8 cellular contexts compared by ENCODE assay signal in genomic region chr6:30007132-30007764, GRCh38. TPM values are rescaled to one million over a fixed set of nuclear protein-coding genes. Genes with fewer than 3 reads are reported as not detected.
DNase-seq lines count a peak whose midpoint lies in the region; ATAC-seq, FAIRE-seq and TF ChIP-seq lines count a peak whose summit lies in the region.

No MANE protein-coding gene starts in this region.

- no peaks in the 10 kb centered on the region for H3K27me3 ChIP-seq in adrenal gland

- no peak for FAIRE-seq in kidney (lab: Jason Lieb, UNC)

- TF ChIP-seq POLR2A in adrenal gland (IDR thresholded peaks at IDR 0.05) = no peak

- 9 to 61% (median 37%) methylated on average over 1 to 42 of the region's 42 CpGs for WGBS in adrenal gland, 4 donors

- H3K9ac ChIP-seq in kidney (ENCODE audit: low read length in 2 of 2) = peak overlapping the region in 1 of 2 donors; percentile 7

- TF ChIP-seq CTCF in adrenal gland (IDR thresholded peaks at IDR 0.05) (no peak), kidney (IDR thresholded peaks at IDR 0.05; ENCODE audit: borderline replicate concordance, extremely low read depth, insufficient read depth) (no peak)

- peak overlapping the region in 1 of 5 donors; percentile 32 for H3K27ac ChIP-seq in adrenal gland
- no peak overlapping the region for H3K27ac ChIP-seq in kidney (ENCODE audit: low read depth in 2 of 2, low read length in 2 of 2)

- peak; percentile 78 for DNase-seq in NCI-H69 (lab: John Stamatoyannopoulos, UW)
- DNase-seq in adrenal gland = peak in 4 of 7 donors; percentile 18 to 46 (median 40)
- peak; percentile 79 for DNase-seq in kidney
- peak; percentile 9 for DNase-seq in stimulated activated CD4-positive, alpha-beta T cell treated with anti-CD3 and anti-CD28 coated beads, Interleukin-4, amount 100 ng/mL, for 24 hours
- DNase-seq in SKM-1 (lab: John Stamatoyannopoulos, UW; ENCODE audit: unreplicated experiment) = no peak

- H3K9me3 ChIP-seq in adrenal gland (replicated peaks in 1 of 3) (no peaks in the 10 kb centered on the region), kidney (ENCODE audit: control insufficient read depth in 1 of 2, low read length in 2 of 2) (no peaks in the 10 kb centered on the region)

- intact Hi-C loops in adrenal gland (cut with DNase I) = no loop called here
- intact Hi-C loops in kidney (cut with DNase I) = no loop called here

- peak overlapping the region in 3 of 4 donors; percentile 2 to 65 (median 51) for H3K4me3 ChIP-seq in adrenal gland
- peak overlapping the region; percentile 28 to 63 for H3K4me3 ChIP-seq in kidney (ENCODE audit: low read length in 2 of 2)

- ATAC-seq in GM18867 (IDR thresholded peaks at IDR 0.05; ENCODE audit: unreplicated experiment) (no peak), GM19467 (IDR thresholded peaks at IDR 0.05; ENCODE audit: unreplicated experiment) (no peak), GM18498 (IDR thresholded peaks at IDR 0.05; ENCODE audit: unreplicated experiment) (no peak)

- no peaks in the 10 kb centered on the region for H3K36me3 ChIP-seq in adrenal gland (replicated peaks in 1 of 2)
- peaks cover 0 to 4% of the 10 kb centered on the region in 2 donors for H3K36me3 ChIP-seq in kidney (ENCODE audit: control insufficient read depth in 1 of 2, insufficient read depth in 2 of 2, low read length in 2 of 2)

- H3K4me1 ChIP-seq in adrenal gland (replicated peaks in 1 of 2) (peaks cover 7 to 12% of the 10 kb centered on the region in 2 donors), kidney (ENCODE audit: control insufficient read depth in 1 of 2, insufficient read depth in 1 of 2, low read depth in 1 of 2, low read length in 2 of 2) (peaks cover 0 to 7% of the 10 kb centered on the region in 2 donors)

RNA-seq across cellular contexts. Expression of gene POLR1H, which starts 53.8 kb away (rescaled TPM):
- total RNA-seq in adrenal gland (10 to 100 TPM in 7 of 8 donors, 1 to 10 TPM in 1; 6.8 to 75.1 (median 32.4) TPM), kidney (23.3 TPM)
- polyA plus RNA-seq in adrenal gland (10 to 100 TPM; 24.7 to 53.8 (median 29.2) TPM), kidney (ENCODE audit: insufficient read depth, low read depth, low replicate concordance) (52.8 TPM)

RNA-seq across cellular contexts. Expression of gene PPP1R11, which starts 59.8 kb away (rescaled TPM):
- 10 to 100 TPM; 36.8 to 70.7 (median 52.4) TPM for total RNA-seq in adrenal gland
- polyA plus RNA-seq in adrenal gland = 10 to 100 TPM; 34.7 to 97.7 (median 43.4) TPM
- total RNA-seq in kidney = 71.6 TPM
- polyA plus RNA-seq in kidney (ENCODE audit: insufficient read depth, low read depth, low replicate concordance) = 78.3 TPM
